Comparison of ENCODE assay signal across 11 cellular contexts in genomic region chr2:30361751-30362394, GRCh38.
DNase-seq lines count a peak whose midpoint lies in the region; ATAC-seq and TF ChIP-seq lines count a peak whose summit lies in the region.
"Had no signal": no experiment of that assay in that cellular context is flagged by ENCODE, and none has a peak within 500 bp of the region (broad histone marks: within the 10 kb centered on the region; RNA-seq: fewer than 3 reads in every experiment).

No MANE protein-coding gene starts in this region.

- H3K9me3 Mint-ChIP-seq in activated CD4-positive, alpha-beta T cell treated with anti-CD3 and anti-CD28 coated beads, Interleukin-2, amount 10 ng/mL, durations not matched to agents 7 days and 5 days: no peaks in the 10 kb centered on the region
- H3K9me3 Mint-ChIP-seq in activated T-helper 17 cell treated with anti-CD3 and anti-CD28 coated beads, Interleukin-2, amount 50 U/mL, for 72 hours: peaks cover 3% of the 10 kb centered on the region
- no peaks in the 10 kb centered on the region for H3K9me3 Mint-ChIP-seq in stimulated activated naive CD8-positive, alpha-beta T cell treated with anti-CD3 and anti-CD28 coated beads, Interleukin-15, Interleukin-2, amounts not matched to agents 100 ng/mL and 50 ng/mL, for 24 hours
- H3K9me3 Mint-ChIP-seq: activated T-cell treated with anti-CD3 and anti-CD28 coated beads, Interleukin-2, amount 50 U/mL, for 4 hours had no signal

- no peak overlapping the region for H3K4me3 ChIP-seq in kidney epithelial cell (ENCODE audit: low read depth, low read length)

- no peak for TF ChIP-seq CTCF in kidney epithelial cell (IDR thresholded peaks at IDR 0.05; ENCODE audit: insufficient read depth, low read length, poor library complexity, severe bottlenecking)

- no peaks in the 10 kb centered on the region for H3K27me3 Mint-ChIP-seq in activated CD4-positive, alpha-beta T cell treated with anti-CD3 and anti-CD28 coated beads, Interleukin-2, amount 10 ng/mL, durations not matched to agents 7 days and 5 days
- H3K27me3 Mint-ChIP-seq in activated T-helper 17 cell treated with anti-CD3 and anti-CD28 coated beads, Interleukin-2, amount 50 U/mL, for 72 hours: no peaks in the 10 kb centered on the region
- H3K27me3 Mint-ChIP-seq in stimulated activated naive CD8-positive, alpha-beta T cell treated with anti-CD3 and anti-CD28 coated beads, Interleukin-15, Interleukin-2, amounts not matched to agents 100 ng/mL and 50 ng/mL, for 24 hours: no peaks in the 10 kb centered on the region

- no peaks in the 10 kb centered on the region for H3K36me3 ChIP-seq in kidney epithelial cell (ENCODE audit: control insufficient read depth, insufficient read depth, low read length)

- CTCF ChIA-PET in activated CD4-positive, alpha-beta T cell treated with anti-CD3 and anti-CD28 coated beads, Interleukin-2, amount 10 ng/mL, durations not matched to agents 7 days and 5 days (lab: Charles Lee): interaction anchor here (0.8 to 2.2 kb wide), 9 partner anchors 9 to 137 kb away, joined by 3 to 8 read pairs (median 4); no protein-coding TSS in a partner anchor

- no peak overlapping the region for H3K4me3 Mint-ChIP-seq in activated CD4-positive, alpha-beta T cell treated with anti-CD3 and anti-CD28 coated beads, Interleukin-2, amount 10 ng/mL, durations not matched to agents 7 days and 5 days
- peak overlapping the region; percentile 21 for H3K4me3 Mint-ChIP-seq in activated T-helper 17 cell treated with anti-CD3 and anti-CD28 coated beads, Interleukin-2, amount 50 U/mL, for 72 hours
- H3K4me3 Mint-ChIP-seq in stimulated activated naive CD8-positive, alpha-beta T cell treated with anti-CD3 and anti-CD28 coated beads, Interleukin-15, Interleukin-2, amounts not matched to agents 100 ng/mL and 50 ng/mL, for 24 hours: no peak overlapping the region
- H3K4me3 Mint-ChIP-seq: activated T-cell treated with anti-CD3 and anti-CD28 coated beads, Interleukin-2, amount 50 U/mL, for 4 hours had no signal

- ATAC-seq in activated T-helper 17 cell treated with anti-CD3 and anti-CD28 coated beads, Interleukin-2, amount 50 U/mL, for 72 hours (replicated peaks): no peak
- ATAC-seq in HG02571 (IDR thresholded peaks at IDR 0.05; ENCODE audit: unreplicated experiment) (no peak), HG02870 (IDR thresholded peaks at IDR 0.05; ENCODE audit: unreplicated experiment) (no peak)

- POLR2A ChIA-PET in activated CD4-positive, alpha-beta T cell treated with anti-CD3 and anti-CD28 coated beads, Interleukin-2, amount 10 ng/mL, durations not matched to agents 7 days and 5 days (lab: Charles Lee): no interaction called here

- H3K36me3 Mint-ChIP-seq in activated CD4-positive, alpha-beta T cell treated with anti-CD3 and anti-CD28 coated beads, Interleukin-2, amount 10 ng/mL, durations not matched to agents 7 days and 5 days (ENCODE audit: low read depth): no peaks in the 10 kb centered on the region
- H3K36me3 Mint-ChIP-seq in activated T-helper 17 cell treated with anti-CD3 and anti-CD28 coated beads, Interleukin-2, amount 50 U/mL, for 72 hours (ENCODE audit: low read depth): no peaks in the 10 kb centered on the region
- H3K36me3 Mint-ChIP-seq in stimulated activated naive CD8-positive, alpha-beta T cell treated with anti-CD3 and anti-CD28 coated beads, Interleukin-15, Interleukin-2, amounts not matched to agents 100 ng/mL and 50 ng/mL, for 24 hours (ENCODE audit: low read depth): no peaks in the 10 kb centered on the region

- H3K4me1 Mint-ChIP-seq in activated CD4-positive, alpha-beta T cell treated with anti-CD3 and anti-CD28 coated beads, Interleukin-2, amount 10 ng/mL, durations not matched to agents 7 days and 5 days: peaks cover 45% of the 10 kb centered on the region
- peaks cover 25% of the 10 kb centered on the region for H3K4me1 Mint-ChIP-seq in activated T-helper 17 cell treated with anti-CD3 and anti-CD28 coated beads, Interleukin-2, amount 50 U/mL, for 72 hours
- peaks cover 59% of the 10 kb centered on the region for H3K4me1 Mint-ChIP-seq in stimulated activated naive CD8-positive, alpha-beta T cell treated with anti-CD3 and anti-CD28 coated beads, Interleukin-15, Interleukin-2, amounts not matched to agents 100 ng/mL and 50 ng/mL, for 24 hours (ENCODE audit: low read depth)

- DNase-seq in activated CD4-positive, alpha-beta T cell treated with anti-CD3 and anti-CD28 coated beads, Interleukin-2, amount 10 ng/mL, durations not matched to agents 7 days and 5 days: no peak
- DNase-seq in activated CD4-positive, alpha-beta T cell treated with anti-CD3 and anti-CD28 coated beads for 1 hour: no peak
- DNase-seq in kidney epithelial cell (ENCODE audit: low read depth): peak; percentile 91
- no peak for DNase-seq in 8988T
- DNase-seq: activated T-cell treated with anti-CD3 and anti-CD28 coated beads, Interleukin-2, amount 50 U/mL, for 4 hours; effector CD8-positive, alpha-beta T cell; posterior cingulate gyrus had no signal

- peak overlapping the region; percentile 16 for H3K27ac Mint-ChIP-seq in activated CD4-positive, alpha-beta T cell treated with anti-CD3 and anti-CD28 coated beads, Interleukin-2, amount 10 ng/mL, durations not matched to agents 7 days and 5 days
- H3K27ac Mint-ChIP-seq in activated T-helper 17 cell treated with anti-CD3 and anti-CD28 coated beads, Interleukin-2, amount 50 U/mL, for 72 hours: peak overlapping the region; percentile 70
- H3K27ac Mint-ChIP-seq in stimulated activated naive CD8-positive, alpha-beta T cell treated with anti-CD3 and anti-CD28 coated beads, Interleukin-15, Interleukin-2, amounts not matched to agents 100 ng/mL and 50 ng/mL, for 24 hours: peak overlapping the region; percentile 86

- H3K27me3 ChIP-seq in kidney epithelial cell (ENCODE audit: control insufficient read depth, insufficient read depth, low read length): no peaks in the 10 kb centered on the region

Comparison
In these comparisons a context has a peak if more than half of its experiments do, and no peak if none do; other contexts are left out.
1. H3K27ac Mint-ChIP-seq: peak in every context shown above with its lines; median percentile 86 in stimulated activated naive CD8-positive, alpha-beta T cell treated with anti-CD3 and anti-CD28 coated beads, Interleukin-15, Interleukin-2, amounts not matched to agents 100 ng/mL and 50 ng/mL, for 24 hours; 70 in activated T-helper 17 cell treated with anti-CD3 and anti-CD28 coated beads, Interleukin-2, amount 50 U/mL, for 72 hours; 16 in activated CD4-positive, alpha-beta T cell treated with anti-CD3 and anti-CD28 coated beads, Interleukin-2, amount 10 ng/mL, durations not matched to agents 7 days and 5 days.